9 cellular contexts compared by ENCODE assay signal in genomic region chr12:45232771-45233372, GRCh38. TPM values are rescaled to one million over a fixed set of nuclear protein-coding genes. Genes with fewer than 3 reads are reported as not detected.
A peak's percentile ranks its signal among the peaks of the same experiment; 100 is the strongest.
DNase-seq lines count a peak whose midpoint lies in the region; ATAC-seq, FAIRE-seq and TF ChIP-seq lines count a peak whose summit lies in the region.
"Had no signal": no experiment of that assay in that cellular context is flagged by ENCODE, and none has a peak within 500 bp of the region (broad histone marks: within the 10 kb centered on the region; RNA-seq: fewer than 3 reads in every experiment).

No MANE protein-coding gene starts in this region.

- H3K9me3 Mint-ChIP-seq in progenitor cell of endocrine pancreas (ENCODE audit: low read depth), result peaks cover 3% of the 10 kb centered on the region
- H3K9me3 Mint-ChIP-seq: T-helper 1 cell treated with Interleukin-12 subunit alpha and Interleukin-12 subunit beta and Interleukin-4 antibody, amounts not matched to agents 30 μg/mL and 1 μg/mL, for 36 hours had no signal

- peak overlapping the region; percentile 78 for H3K27ac Mint-ChIP-seq in progenitor cell of endocrine pancreas
- H3K27ac Mint-ChIP-seq: T-helper 1 cell treated with Interleukin-12 subunit alpha and Interleukin-12 subunit beta and Interleukin-4 antibody, amounts not matched to agents 30 μg/mL and 1 μg/mL, for 36 hours had no signal

- no peak for TF ChIP-seq CTCF in progenitor cell of endocrine pancreas (IDR thresholded peaks at IDR 0.05; ENCODE audit: unreplicated experiment)
- no peak for TF ChIP-seq CTCF in spleen (IDR thresholded peaks at IDR 0.05 in 8 of 11, conservative IDR thresholded peaks at IDR 0.05 in 3 of 11)
- no peak for TF ChIP-seq CTCF in D721Med (IDR thresholded peaks at IDR 0.05; ENCODE audit: insufficient read depth, missing control alignments)

- no peak for TF ChIP-seq POLR2A in spleen (IDR thresholded peaks at IDR 0.05)

- H3K27ac ChIP-seq in spleen, result peak overlapping the region in 2 of 8 donors; percentile 22 to 23

- peaks cover 7% of the 10 kb centered on the region for H3K36me3 Mint-ChIP-seq in progenitor cell of endocrine pancreas (ENCODE audit: insufficient read depth)

- FAIRE-seq in GM18507 (lab: Jason Lieb, UNC) (peak; percentile 69), D721Med (lab: Jason Lieb, UNC) (no peak)

- H3K4me1 ChIP-seq in spleen, result peaks cover 0 to 40% (median 24%) of the 10 kb centered on the region in 6 donors

- H3K27me3 Mint-ChIP-seq in progenitor cell of endocrine pancreas, result no peaks in the 10 kb centered on the region

- intact Hi-C loops in spleen (cut with DNase I; ENCODE audit: low total_unique reads), result no loop called here

- DNase-seq in GM18507 (ENCODE audit: extremely low spot score, insufficient read length, low read depth) (no peak), SW 1271 (lab: John Stamatoyannopoulos, UW) (peak; percentile 95 to 96), fibroblast of peridontal ligament (ENCODE audit: extremely low read depth) (peak; percentile 93), progenitor cell of endocrine pancreas (ENCODE audit: low spot score, unreplicated experiment) (no peak), spleen (no peak), D721Med (ENCODE audit: insufficient read length, low spot score) (no peak), T-helper 9 cell (no peak)

- H3K4me3 Mint-ChIP-seq in progenitor cell of endocrine pancreas (ENCODE audit: low read depth), result no peak overlapping the region
- H3K4me3 Mint-ChIP-seq: T-helper 1 cell treated with Interleukin-12 subunit alpha and Interleukin-12 subunit beta and Interleukin-4 antibody, amounts not matched to agents 30 μg/mL and 1 μg/mL, for 36 hours had no signal

- 71 to 81% (median 73%) methylated on average over 6 of the region's 6 CpGs for WGBS in spleen, 5 donors

- no peak overlapping the region for H3K4me3 ChIP-seq in spleen

- H3K36me3 ChIP-seq in spleen, result peaks cover 0 to 12% (median 0%) of the 10 kb centered on the region in 6 donors

- peak; percentile 56 for ATAC-seq in HG02884 (IDR thresholded peaks at IDR 0.05; ENCODE audit: unreplicated experiment)

- no peaks in the 10 kb centered on the region for H3K27me3 ChIP-seq in spleen (replicated peaks in 1 of 7)

- H3K9me3 ChIP-seq in spleen, result no peaks in the 10 kb centered on the region

- peaks cover 32% of the 10 kb centered on the region for H3K4me1 Mint-ChIP-seq in progenitor cell of endocrine pancreas (ENCODE audit: low read depth)

RNA-seq across cellular contexts. Expression of gene ANO6, which starts 17.0 kb away (rescaled TPM):
- total RNA-seq in progenitor cell of endocrine pancreas (39.2 and 43.1 TPM in 2 replicates), spleen (10 to 100 TPM; 29.7 to 38.5 (median 33.0) TPM)
- polyA plus RNA-seq in spleen, result 1 to 10 TPM; 2.3 to 4.3 (median 3.7) TPM

Comparison
In these comparisons a context has a peak if more than half of its experiments do, and no peak if none do; other contexts are left out.
1. DNase-seq: peak in SW 1271 (2 of 2) and fibroblast of peridontal ligament (single experiment); none in GM18507 (single experiment), progenitor cell of endocrine pancreas (single experiment), spleen (single experiment), D721Med (single experiment) and T-helper 9 cell (single experiment).